ENCODE assay signal across 16 cellular contexts in genomic region chrX:75096331-75096730, GRCh38. TPM values are rescaled to one million over a fixed set of nuclear protein-coding genes. Genes with fewer than 3 reads are reported as not detected.
DNase-seq lines count a peak whose midpoint lies in the region; ATAC-seq and TF ChIP-seq lines count a peak whose summit lies in the region.
"Had no signal": no experiment of that assay in that cellular context is flagged by ENCODE, and none has a peak within 500 bp of the region (broad histone marks: within the 10 kb centered on the region; RNA-seq: fewer than 3 reads in every experiment).

No MANE protein-coding gene starts in this region.

- H3K9me3 ChIP-seq in Panc1 (ENCODE audit: control insufficient read depth, insufficient read depth, low read depth, low read length) = no peaks in the 10 kb centered on the region

- no peaks in the 10 kb centered on the region for H3K36me3 ChIP-seq in Panc1 (ENCODE audit: control insufficient read depth, insufficient read depth, low read length)

- H3K9me3 Mint-ChIP-seq in activated naive CD4-positive, alpha-beta T cell treated with anti-CD3 and anti-CD28 coated beads, Interleukin-2, amount 50 U/mL, for 24 hours = no peaks in the 10 kb centered on the region
- no peaks in the 10 kb centered on the region for H3K9me3 Mint-ChIP-seq in activated naive CD8-positive, alpha-beta T cell treated with anti-CD3 and anti-CD28 coated beads for 36 hours
- no peaks in the 10 kb centered on the region for H3K9me3 Mint-ChIP-seq in stimulated activated effector memory CD8-positive, alpha-beta T cell treated with anti-CD3 and anti-CD28 coated beads, Interleukin-12 subunit alpha, Interleukin-12 subunit beta, amount 100 ng/mL, for 72 hours
- H3K9me3 Mint-ChIP-seq: CD8-positive, alpha-beta memory T cell; IgD-negative memory B cell had no signal

- no peak overlapping the region for H3K27ac ChIP-seq in Panc1 (ENCODE audit: low read length)
- no peak overlapping the region for H3K27ac ChIP-seq in foreskin keratinocyte
- H3K27ac ChIP-seq: GM23248, PC-9 had no signal

- no peak for DNase-seq in activated naive CD4-positive, alpha-beta T cell (lab: John Stamatoyannopoulos, UW)
- no peak for DNase-seq in Panc1 (ENCODE audit: low read depth, low spot score)
- no peak for DNase-seq in activated naive CD8-positive, alpha-beta T cell treated with anti-CD3 and anti-CD28 coated beads for 36 hours
- no peak for DNase-seq in stimulated activated effector memory CD8-positive, alpha-beta T cell treated with anti-CD3 and anti-CD28 coated beads, Interleukin-12 subunit alpha, Interleukin-12 subunit beta, amount 100 ng/mL, for 72 hours (ENCODE audit: low spot score in 2 of 2)
- DNase-seq in foreskin keratinocyte = no peak
- DNase-seq: CD8-positive, alpha-beta memory T cell; GF-D8; GM23248; NCI-H1436 treated with DMSO at 0.1 percent for 48 hours; NCI-H345; NCI-H526 treated with DMSO at 0.1 percent for 48 hours; PC-9 had no signal

- H3K4me1 ChIP-seq in Panc1 (ENCODE audit: control insufficient read depth, insufficient read depth, low read length) = no peaks in the 10 kb centered on the region
- H3K4me1 ChIP-seq in foreskin keratinocyte = no peaks in the 10 kb centered on the region

- no peak overlapping the region for H3K4me3 Mint-ChIP-seq in activated naive CD4-positive, alpha-beta T cell treated with anti-CD3 and anti-CD28 coated beads, Interleukin-2, amount 50 U/mL, for 24 hours
- H3K4me3 Mint-ChIP-seq in activated naive CD8-positive, alpha-beta T cell treated with anti-CD3 and anti-CD28 coated beads for 36 hours = no peak overlapping the region
- no peak overlapping the region for H3K4me3 Mint-ChIP-seq in stimulated activated effector memory CD8-positive, alpha-beta T cell treated with anti-CD3 and anti-CD28 coated beads, Interleukin-12 subunit alpha, Interleukin-12 subunit beta, amount 100 ng/mL, for 72 hours
- H3K4me3 Mint-ChIP-seq: CD8-positive, alpha-beta memory T cell; IgD-negative memory B cell had no signal

- H3K27ac Mint-ChIP-seq in activated naive CD4-positive, alpha-beta T cell treated with anti-CD3 and anti-CD28 coated beads, Interleukin-2, amount 50 U/mL, for 24 hours = peak overlapping the region; percentile 59
- peak overlapping the region; percentile 69 for H3K27ac Mint-ChIP-seq in activated naive CD8-positive, alpha-beta T cell treated with anti-CD3 and anti-CD28 coated beads for 36 hours
- H3K27ac Mint-ChIP-seq in stimulated activated effector memory CD8-positive, alpha-beta T cell treated with anti-CD3 and anti-CD28 coated beads, Interleukin-12 subunit alpha, Interleukin-12 subunit beta, amount 100 ng/mL, for 72 hours = peak overlapping the region; percentile 64
- H3K27ac Mint-ChIP-seq: IgD-negative memory B cell had no signal

- no peak for ATAC-seq in Panc1
- ATAC-seq in stimulated activated effector memory CD8-positive, alpha-beta T cell treated with anti-CD3 and anti-CD28 coated beads, Interleukin-12 subunit alpha, Interleukin-12 subunit beta, amount 100 ng/mL, for 72 hours = no peak
- no peak for ATAC-seq in HG02610 (IDR thresholded peaks at IDR 0.05; ENCODE audit: unreplicated experiment)
- no peak for ATAC-seq in foreskin keratinocyte
- ATAC-seq: HCT116 had no signal

- H3K4me3 ChIP-seq in Panc1 (ENCODE audit: low read depth in 2 of 2, low read length in 2 of 2) = no peak overlapping the region
- H3K4me3 ChIP-seq: GM23248, PC-9 had no signal

- H3K27me3 Mint-ChIP-seq in activated naive CD4-positive, alpha-beta T cell treated with anti-CD3 and anti-CD28 coated beads, Interleukin-2, amount 50 U/mL, for 24 hours = no peaks in the 10 kb centered on the region
- no peaks in the 10 kb centered on the region for H3K27me3 Mint-ChIP-seq in activated naive CD8-positive, alpha-beta T cell treated with anti-CD3 and anti-CD28 coated beads for 36 hours
- H3K27me3 Mint-ChIP-seq: CD8-positive, alpha-beta memory T cell; IgD-negative memory B cell had no signal

- in situ Hi-C loops in Panc1 (cut with HindIII; ENCODE audit: low pct_unique_long_range_greater_than_20kb, low sequenced_read_pairs) = no loop called here

- peaks cover 37% of the 10 kb centered on the region for H3K4me1 Mint-ChIP-seq in activated naive CD4-positive, alpha-beta T cell treated with anti-CD3 and anti-CD28 coated beads, Interleukin-2, amount 50 U/mL, for 24 hours
- H3K4me1 Mint-ChIP-seq in activated naive CD8-positive, alpha-beta T cell treated with anti-CD3 and anti-CD28 coated beads for 36 hours = peaks cover 16% of the 10 kb centered on the region
- H3K4me1 Mint-ChIP-seq in stimulated activated effector memory CD8-positive, alpha-beta T cell treated with anti-CD3 and anti-CD28 coated beads, Interleukin-12 subunit alpha, Interleukin-12 subunit beta, amount 100 ng/mL, for 72 hours = peaks cover 26% of the 10 kb centered on the region

- POLR2A ChIA-PET in Panc1 (lab: Charles Lee) = interaction anchor here (0.7 kb wide), 1 partner anchor 30 kb away, joined by 4 read pairs; no protein-coding TSS in a partner anchor

- intact Hi-C loops in Panc1 (cut with micrococcal nuclease; ENCODE audit: unreplicated experiment) = no loop called here

- peaks cover 20% of the 10 kb centered on the region for H3K36me3 Mint-ChIP-seq in activated naive CD4-positive, alpha-beta T cell treated with anti-CD3 and anti-CD28 coated beads, Interleukin-2, amount 50 U/mL, for 24 hours
- H3K36me3 Mint-ChIP-seq in activated naive CD8-positive, alpha-beta T cell treated with anti-CD3 and anti-CD28 coated beads for 36 hours = peaks cover 27% of the 10 kb centered on the region
- H3K36me3 Mint-ChIP-seq in stimulated activated effector memory CD8-positive, alpha-beta T cell treated with anti-CD3 and anti-CD28 coated beads, Interleukin-12 subunit alpha, Interleukin-12 subunit beta, amount 100 ng/mL, for 72 hours = peaks cover 27% of the 10 kb centered on the region
- H3K36me3 Mint-ChIP-seq: IgD-negative memory B cell had no signal

- H3K27me3 ChIP-seq in Panc1 (ENCODE audit: control insufficient read depth, insufficient read depth, low read length) = no peaks in the 10 kb centered on the region
- H3K27me3 ChIP-seq in foreskin keratinocyte = no peaks in the 10 kb centered on the region

- CTCF ChIA-PET in Panc1 (lab: Charles Lee) = no interaction called here

- no peak for TF ChIP-seq CTCF in Panc1 (IDR thresholded peaks at IDR 0.05)
- TF ChIP-seq CTCF in foreskin keratinocyte (conservative IDR thresholded peaks at IDR 0.05) = no peak

- BruUV-seq in Panc1 (replicated peaks; lab: Mats Ljungman, UMichigan) = TSS peak; percentile 29

RNA-seq across cellular contexts. Expression of gene ABCB7, which starts 59.8 kb away (rescaled TPM):
- total RNA-seq in Panc1 (2021; ENCODE audit: unreplicated experiment) (30.7 TPM), foreskin keratinocyte (16.6 and 19.0 TPM in 2 replicates)
- 19.0 TPM for polyA plus RNA-seq in Panc1 (2012; ENCODE audit: insufficient read length)
- total RNA-seq in activated naive CD8-positive, alpha-beta T cell treated with anti-CD3 and anti-CD28 coated beads for 36 hours = 10 to 100 TPM; 34.1 to 36.8 TPM
- polyA plus RNA-seq in foreskin keratinocyte = 8.3 and 9.9 TPM in 2 replicates
